In the genomic region with DNA sequence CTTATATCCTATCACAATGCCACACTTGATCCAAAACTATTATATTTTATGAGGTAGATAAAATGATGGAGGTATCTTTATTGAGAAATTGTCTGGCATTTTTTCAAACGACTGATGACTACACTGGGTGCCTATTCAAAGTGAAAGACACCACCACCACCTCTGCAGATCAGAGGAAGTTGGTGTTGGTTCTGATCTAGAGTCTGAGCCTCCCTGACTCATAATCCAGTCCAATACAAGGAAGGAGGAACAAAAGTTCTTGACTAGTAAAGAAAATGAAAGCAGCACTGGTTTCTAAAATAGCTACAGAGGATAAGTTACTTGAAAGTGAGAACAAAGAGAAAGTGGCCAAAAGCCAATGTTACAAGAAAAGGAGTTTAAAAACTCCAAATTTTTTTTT, we compare ENCODE assay signal across 11 cellular contexts.
DNase-seq lines count a peak whose midpoint lies in the region; ATAC-seq and TF ChIP-seq lines count a peak whose summit lies in the region.
"Had no signal": no experiment of that assay in that cellular context is flagged by ENCODE, and none has a peak within 500 bp of the region (broad histone marks: within the 10 kb centered on the region; RNA-seq: fewer than 3 reads in every experiment).

No MANE protein-coding gene starts in this region.

- H3K4me1 Mint-ChIP-seq in activated T-helper 1 cell treated with anti-CD3 and anti-CD28 coated beads, Interleukin-12 subunit alpha, Interleukin-12 subunit beta, Interleukin-2, Interleukin-4 antibody, amounts not matched to agents 30 ng/mL and 10 ng/mL and 1 ng/mL, durations not matched to agents 14 hours and 24 hours and 36 hours (ENCODE audit: low read depth) = peaks cover 28% of the 10 kb centered on the region

- ATAC-seq in GM19438 (IDR thresholded peaks at IDR 0.05; ENCODE audit: low read depth, unreplicated experiment) = peak; percentile 89
- peak; percentile 84 for ATAC-seq in HG03095 (IDR thresholded peaks at IDR 0.05; ENCODE audit: unreplicated experiment)
- ATAC-seq: HCT116 had no signal

- H3K4me3 Mint-ChIP-seq in activated T-helper 1 cell treated with anti-CD3 and anti-CD28 coated beads, Interleukin-12 subunit alpha, Interleukin-12 subunit beta, Interleukin-2, Interleukin-4 antibody, amounts not matched to agents 30 ng/mL and 10 ng/mL and 1 ng/mL, durations not matched to agents 14 hours and 24 hours and 36 hours = no peak overlapping the region

- H3K27ac Mint-ChIP-seq in activated T-helper 1 cell treated with anti-CD3 and anti-CD28 coated beads, Interleukin-12 subunit alpha, Interleukin-12 subunit beta, Interleukin-2, Interleukin-4 antibody, amounts not matched to agents 30 ng/mL and 10 ng/mL and 1 ng/mL, durations not matched to agents 14 hours and 24 hours and 36 hours = peak overlapping the region; percentile 64

- intact Hi-C loops in activated T-helper 1 cell treated with anti-CD3 and anti-CD28 coated beads, Interleukin-12 subunit alpha, Interleukin-12 subunit beta, Interleukin-2, Interleukin-4 antibody, amounts not matched to agents 30 ng/mL and 10 ng/mL and 1 ng/mL, durations not matched to agents 14 hours and 24 hours and 36 hours (cut with micrococcal nuclease) = loop anchor here (1.0 to 10.0 kb wide), 12 partner anchors 44 to 1596 kb away; partner anchors contain the start of genes PLPP6, PUM3, SMARCA2 and SPATA6L

- DNase-seq in ELR (ENCODE audit: low read depth) = peak; percentile 2
- peak; percentile 19 for DNase-seq in activated T-helper 1 cell treated with anti-CD3 and anti-CD28 coated beads, Interleukin-12 subunit alpha, Interleukin-12 subunit beta, Interleukin-2, Interleukin-4 antibody, amounts not matched to agents 30 ng/mL and 10 ng/mL and 1 ng/mL, durations not matched to agents 14 hours and 24 hours and 36 hours (ENCODE audit: low spot score)
- no peak for DNase-seq in NCI-H69 (lab: John Stamatoyannopoulos, UW)
- DNase-seq in NCI-H2227 (lab: John Stamatoyannopoulos, UW; ENCODE audit: unreplicated experiment) = no peak
- no peak for DNase-seq in ureter (ENCODE audit: low spot score)
- no peak for DNase-seq in foreskin fibroblast

- no peak for TF ChIP-seq CTCF in foreskin fibroblast (IDR thresholded peaks at IDR 0.05; ENCODE audit: low read depth, low read length)

- H3K27me3 Mint-ChIP-seq in activated T-helper 1 cell treated with anti-CD3 and anti-CD28 coated beads, Interleukin-12 subunit alpha, Interleukin-12 subunit beta, Interleukin-2, Interleukin-4 antibody, amounts not matched to agents 30 ng/mL and 10 ng/mL and 1 ng/mL, durations not matched to agents 14 hours and 24 hours and 36 hours (ENCODE audit: insufficient read depth) = no peaks in the 10 kb centered on the region

- peaks cover 11% of the 10 kb centered on the region for H3K36me3 Mint-ChIP-seq in activated T-helper 1 cell treated with anti-CD3 and anti-CD28 coated beads, Interleukin-12 subunit alpha, Interleukin-12 subunit beta, Interleukin-2, Interleukin-4 antibody, amounts not matched to agents 30 ng/mL and 10 ng/mL and 1 ng/mL, durations not matched to agents 14 hours and 24 hours and 36 hours (ENCODE audit: low read depth)

- peaks cover 30% of the 10 kb centered on the region for H3K9me3 Mint-ChIP-seq in activated T-helper 1 cell treated with anti-CD3 and anti-CD28 coated beads, Interleukin-12 subunit alpha, Interleukin-12 subunit beta, Interleukin-2, Interleukin-4 antibody, amounts not matched to agents 30 ng/mL and 10 ng/mL and 1 ng/mL, durations not matched to agents 14 hours and 24 hours and 36 hours

- no peak overlapping the region for H3K4me3 ChIP-seq in foreskin fibroblast (ENCODE audit: low read depth in 1 of 2, low read length in 2 of 2)
- H3K4me3 ChIP-seq: BLaER1, suprapubic skin had no signal

Comparison
In these comparisons a context has a peak if more than half of its experiments do, and no peak if none do; other contexts are left out.
1. DNase-seq: peak in ELR (single experiment) and activated T-helper 1 cell treated with anti-CD3 and anti-CD28 coated beads, Interleukin-12 subunit alpha, Interleukin-12 subunit beta, Interleukin-2, Interleukin-4 antibody, amounts not matched to agents 30 ng/mL and 10 ng/mL and 1 ng/mL, durations not matched to agents 14 hours and 24 hours and 36 hours (single experiment); none in NCI-H69 (single experiment), NCI-H2227 (single experiment), ureter (single experiment) and foreskin fibroblast (0 of 2).